Comparison of ENCODE assay signal across 20 cellular contexts in the genomic region with DNA sequence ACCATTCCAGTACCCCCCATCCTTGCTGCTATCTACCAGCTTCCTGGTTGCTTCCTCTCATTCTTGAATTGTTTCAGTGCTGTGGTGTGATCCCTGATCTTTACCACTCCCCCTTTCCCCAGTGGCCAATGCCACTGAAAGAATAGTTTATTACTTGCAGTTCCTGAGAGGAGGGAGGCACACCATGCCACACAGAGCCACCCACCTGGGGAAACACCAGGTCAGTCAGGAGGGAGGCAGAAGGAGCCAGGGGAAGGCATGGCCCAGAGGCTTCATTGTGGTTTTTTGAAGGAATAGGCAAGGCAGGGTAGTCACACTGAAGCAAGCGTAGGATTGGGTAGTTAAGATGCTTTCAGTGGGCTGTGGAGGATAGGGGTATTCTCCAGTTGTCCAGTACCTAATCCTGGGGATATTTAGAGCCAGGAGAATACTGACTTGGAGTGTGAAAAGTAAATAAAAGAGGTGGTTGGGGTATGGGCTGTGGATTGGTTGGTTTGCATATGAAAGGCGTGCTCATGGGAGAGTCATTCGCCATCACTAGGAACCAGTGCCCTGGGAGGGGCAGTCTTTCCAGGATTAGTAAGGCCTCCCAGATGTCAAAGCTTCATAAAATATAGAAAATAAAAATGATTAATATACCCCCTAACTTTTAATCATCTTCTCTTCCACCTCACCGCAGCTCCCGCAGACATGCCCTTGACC.
"Had no signal": no experiment of that assay in that cellular context is flagged by ENCODE, and none has a peak within 500 bp of the region (broad histone marks: within the 10 kb centered on the region; RNA-seq: fewer than 3 reads in every experiment).

No MANE protein-coding gene starts in this region.

- H3K4me1 ChIP-seq: Peyer's patch had no signal

- H3K36me3 ChIP-seq: brain microvascular endothelial cell, cardiac muscle cell, Peyer's patch had no signal

- H3K27ac Mint-ChIP-seq: activated B cell treated with CpG ODN at 0.5 μM for 24 hours; activated CD4-positive, alpha-beta T cell treated with anti-CD3 and anti-CD28 coated beads, Interleukin-2, amount 10 ng/mL, durations not matched to agents 24 days and 14 days; activated CD8-positive, alpha-beta memory T cell treated with anti-CD3 and anti-CD28 coated beads, Interleukin-2, amount 10 ng/mL, durations not matched to agents 7 days and 5 days; activated naive CD4-positive, alpha-beta T cell treated with anti-CD3 and anti-CD28 coated beads, Interleukin-2, amount 10 ng/mL, durations not matched to agents 7 days and 5 days; activated naive CD8-positive, alpha-beta T cell treated with anti-CD3 and anti-CD28 coated beads for 36 hours; activated T-cell treated with anti-CD3 and anti-CD28 coated beads, Interleukin-2, amount 50 U/mL, for 24 hours; T-helper 1 cell treated with Interleukin-12 subunit alpha and Interleukin-12 subunit beta and Interleukin-4 antibody, amounts not matched to agents 30 μg/mL and 1 μg/mL, for 36 hours had no signal

- DNase-seq: activated B cell treated with CpG ODN at 0.5 μM for 24 hours; activated CD4-positive, alpha-beta T cell treated with anti-CD3 and anti-CD28 coated beads for 1 hour; activated CD4-positive, alpha-beta T cell treated with anti-CD3 and anti-CD28 coated beads, Interleukin-2, amount 10 ng/mL, durations not matched to agents 24 days and 14 days; activated CD4-positive, alpha-beta T cell treated with anti-CD3 and anti-CD28 coated beads, Interleukin-2, amount 50 U/mL, for 48 hours; activated CD8-positive, alpha-beta memory T cell treated with anti-CD3 and anti-CD28 coated beads, Interleukin-2, amount 10 ng/mL, durations not matched to agents 7 days and 5 days; activated gamma-delta T cell; activated naive CD4-positive, alpha-beta T cell treated with anti-CD3 and anti-CD28 coated beads, Interleukin-2, amount 10 ng/mL, durations not matched to agents 7 days and 5 days; activated naive CD8-positive, alpha-beta T cell treated with anti-CD3 and anti-CD28 coated beads for 36 hours; activated T-cell treated with anti-CD3 and anti-CD28 coated beads, Interleukin-2, amount 50 U/mL, for 24 hours; brain microvascular endothelial cell; MM.1S; NCI-H1105; NCI-H1436; NCI-H187; NCI-H2081; NCI-H510A treated with DMSO at 0.1 percent for 48 hours; Peyer's patch; SHP77 treated with DMSO at 0.1 percent for 48 hours had no signal

- ATAC-seq: activated CD8-positive, alpha-beta memory T cell treated with anti-CD3 and anti-CD28 coated beads, Interleukin-2, amount 10 ng/mL, durations not matched to agents 7 days and 5 days had no signal

- H3K27ac ChIP-seq: brain microvascular endothelial cell, cardiac muscle cell, Peyer's patch had no signal

- H3K9me3 ChIP-seq: Peyer's patch had no signal

- H3K4me1 Mint-ChIP-seq: activated B cell treated with CpG ODN at 0.5 μM for 24 hours; activated CD8-positive, alpha-beta memory T cell treated with anti-CD3 and anti-CD28 coated beads, Interleukin-2, amount 10 ng/mL, durations not matched to agents 7 days and 5 days; activated naive CD4-positive, alpha-beta T cell treated with anti-CD3 and anti-CD28 coated beads, Interleukin-2, amount 10 ng/mL, durations not matched to agents 7 days and 5 days; activated naive CD8-positive, alpha-beta T cell treated with anti-CD3 and anti-CD28 coated beads for 36 hours had no signal

- H3K9me3 Mint-ChIP-seq: activated B cell treated with CpG ODN at 0.5 μM for 24 hours; activated CD4-positive, alpha-beta T cell treated with anti-CD3 and anti-CD28 coated beads, Interleukin-2, amount 10 ng/mL, durations not matched to agents 24 days and 14 days; activated naive CD4-positive, alpha-beta T cell treated with anti-CD3 and anti-CD28 coated beads, Interleukin-2, amount 10 ng/mL, durations not matched to agents 7 days and 5 days; activated naive CD8-positive, alpha-beta T cell treated with anti-CD3 and anti-CD28 coated beads for 36 hours; activated T-cell treated with anti-CD3 and anti-CD28 coated beads, Interleukin-2, amount 50 U/mL, for 24 hours; T-helper 1 cell treated with Interleukin-12 subunit alpha and Interleukin-12 subunit beta and Interleukin-4 antibody, amounts not matched to agents 30 μg/mL and 1 μg/mL, for 36 hours had no signal

- H3K4me3 ChIP-seq: cardiac muscle cell, Peyer's patch had no signal

- H3K27me3 ChIP-seq: brain microvascular endothelial cell, cardiac muscle cell, Peyer's patch had no signal

- H3K4me3 Mint-ChIP-seq: activated B cell treated with CpG ODN at 0.5 μM for 24 hours; activated CD4-positive, alpha-beta T cell treated with anti-CD3 and anti-CD28 coated beads, Interleukin-2, amount 10 ng/mL, durations not matched to agents 24 days and 14 days; activated CD8-positive, alpha-beta memory T cell treated with anti-CD3 and anti-CD28 coated beads, Interleukin-2, amount 10 ng/mL, durations not matched to agents 7 days and 5 days; activated naive CD4-positive, alpha-beta T cell treated with anti-CD3 and anti-CD28 coated beads, Interleukin-2, amount 10 ng/mL, durations not matched to agents 7 days and 5 days; activated naive CD8-positive, alpha-beta T cell treated with anti-CD3 and anti-CD28 coated beads for 36 hours; activated T-cell treated with anti-CD3 and anti-CD28 coated beads, Interleukin-2, amount 50 U/mL, for 24 hours; T-helper 1 cell treated with Interleukin-12 subunit alpha and Interleukin-12 subunit beta and Interleukin-4 antibody, amounts not matched to agents 30 μg/mL and 1 μg/mL, for 36 hours had no signal

- H3K36me3 Mint-ChIP-seq: activated CD8-positive, alpha-beta memory T cell treated with anti-CD3 and anti-CD28 coated beads, Interleukin-2, amount 10 ng/mL, durations not matched to agents 7 days and 5 days; activated naive CD4-positive, alpha-beta T cell treated with anti-CD3 and anti-CD28 coated beads, Interleukin-2, amount 10 ng/mL, durations not matched to agents 7 days and 5 days; activated naive CD8-positive, alpha-beta T cell treated with anti-CD3 and anti-CD28 coated beads for 36 hours had no signal
